In genomic region chr5:177471610-177472356, GRCh38 we compare ENCODE assay signal across 8 cellular contexts. TPM values are rescaled to one million over a fixed set of nuclear protein-coding genes. Genes with fewer than 3 reads are reported as not detected.
A peak's percentile ranks its signal among the peaks of the same experiment; 100 is the strongest.
DNase-seq lines count a peak whose midpoint lies in the region; ATAC-seq and TF ChIP-seq lines count a peak whose summit lies in the region.

No MANE protein-coding gene starts in this region.

- H3K4me1 ChIP-seq in cardiac muscle cell (ENCODE audit: low read depth) (peaks cover 9% of the 10 kb centered on the region), smooth muscle cell (ENCODE audit: low read depth) (peaks cover 27% of the 10 kb centered on the region)

- no peaks in the 10 kb centered on the region for H3K36me3 ChIP-seq in GM06990 (ENCODE audit: control insufficient read depth, insufficient read depth, low read length)
- H3K36me3 ChIP-seq in cardiac muscle cell = peaks cover 13% of the 10 kb centered on the region
- H3K36me3 ChIP-seq in smooth muscle cell (ENCODE audit: low read depth) = no peaks in the 10 kb centered on the region

- TF ChIP-seq CTCF in GM06990 (IDR thresholded peaks at IDR 0.05; ENCODE audit: insufficient read depth, low read length, poor library complexity, severe bottlenecking) (no peak), WI38 (IDR thresholded peaks at IDR 0.05; ENCODE audit: low read depth, low read length) (no peak), cardiac muscle cell (IDR thresholded peaks at IDR 0.05; ENCODE audit: low read depth, low read length) (no peak), smooth muscle cell (IDR thresholded peaks at IDR 0.05; ENCODE audit: borderline replicate concordance, insufficient read depth, poor library complexity, severe bottlenecking) (no peak), GM13976 (IDR thresholded peaks at IDR 0.05; ENCODE audit: borderline replicate concordance, control extremely low read depth, extremely low read depth, insufficient read depth, missing control alignments) (no peak)

- in situ Hi-C loops in GM13976 (cut with MboI; ENCODE audit: low sequenced_read_pairs, unreplicated experiment) = no loop called here

- H3K27me3 ChIP-seq in GM06990 (replicated peaks; ENCODE audit: control insufficient read depth, insufficient read depth, low read length) = no peaks in the 10 kb centered on the region; the same call in none of the 2 replicates
- no peaks in the 10 kb centered on the region for H3K27me3 ChIP-seq in cardiac muscle cell
- H3K27me3 ChIP-seq in smooth muscle cell (ENCODE audit: low read depth) = no peaks in the 10 kb centered on the region

- H3K9ac ChIP-seq in smooth muscle cell (ENCODE audit: low read depth) = peak overlapping the region; percentile 91

- peaks cover 50% of the 10 kb centered on the region for H3K79me2 ChIP-seq in smooth muscle cell (ENCODE audit: low read depth)

- H3K27ac ChIP-seq in cardiac muscle cell (no peak overlapping the region), smooth muscle cell (ENCODE audit: low read depth) (peak overlapping the region; percentile 68)

- peak overlapping the region; percentile 62 for H3K4me3 ChIP-seq in GM06990 (replicated peaks; ENCODE audit: low read depth, low read length)
- peak overlapping the region; percentile 80 for H3K4me3 ChIP-seq in WI38 (ENCODE audit: low read depth, low read length)
- peak overlapping the region; percentile 100 for H3K4me3 ChIP-seq in cardiac muscle cell
- H3K4me3 ChIP-seq in smooth muscle cell = peak overlapping the region; percentile 89

- peaks cover 26% of the 10 kb centered on the region for H3F3A ChIP-seq in smooth muscle cell (ENCODE audit: low read depth)

- H3K4me2 ChIP-seq in smooth muscle cell = peak overlapping the region; percentile 98

- H2AFZ ChIP-seq in smooth muscle cell (ENCODE audit: low read depth) = no peak overlapping the region

- ATAC-seq in HG02970 (IDR thresholded peaks at IDR 0.05; ENCODE audit: low FRiP score, unreplicated experiment) (no peak), GM18867 (IDR thresholded peaks at IDR 0.05; ENCODE audit: unreplicated experiment) (no peak), HG03439 (IDR thresholded peaks at IDR 0.05; ENCODE audit: unreplicated experiment) (no peak)

- 54% methylated on average over 13 of the region's 14 CpGs for WGBS in smooth muscle cell (ENCODE audit: low lambda C conversion rate)

- no peaks in the 10 kb centered on the region for H3K9me3 ChIP-seq in cardiac muscle cell (ENCODE audit: low read depth)
- H3K9me3 ChIP-seq in smooth muscle cell (replicated peaks; ENCODE audit: low read depth) = no peaks in the 10 kb centered on the region

- DNase-seq in GM06990 (ENCODE audit: extremely low read depth, insufficient read length) = no peak
- DNase-seq in cardiac muscle cell (ENCODE audit: low read depth in 1 of 2, low spot score in 1 of 2) = peak in 1 of 2 donors; percentile 52
- no peak for DNase-seq in smooth muscle cell (lab: John Stamatoyannopoulos, UW; ENCODE audit: unreplicated experiment)
- DNase-seq in GM13976 (ENCODE audit: low spot score) = no peak

- H4K20me1 ChIP-seq in smooth muscle cell (ENCODE audit: low read depth) = peaks cover 61% of the 10 kb centered on the region

RNA-seq across cellular contexts. Expression of gene DBN1, which starts 1.7 kb away (rescaled TPM):
- total RNA-seq in cardiac muscle cell (258 and 295 TPM in 2 replicates), smooth muscle cell (116 and 121 TPM in 2 replicates)
- polyA plus RNA-seq in cardiac muscle cell (147 and 185 TPM in 2 replicates), smooth muscle cell (194 and 202 TPM in 2 replicates)

RNA-seq across cellular contexts. Expression of gene PRR7, which starts 25.2 kb away (rescaled TPM):
- total RNA-seq in cardiac muscle cell (26.4 and 29.0 TPM in 2 replicates), smooth muscle cell (6.5 and 6.7 TPM in 2 replicates)
- polyA plus RNA-seq in cardiac muscle cell (27.1 and 29.2 TPM in 2 replicates), smooth muscle cell (31.9 and 33.6 TPM in 2 replicates)

RNA-seq across cellular contexts. Expression of gene PDLIM7, which starts 25.6 kb away (rescaled TPM):
- 165 and 255 TPM in 2 replicates for total RNA-seq in cardiac muscle cell
- polyA plus RNA-seq in cardiac muscle cell = 328 and 537 TPM in 2 replicates
- 172 and 235 TPM in 2 replicates for total RNA-seq in smooth muscle cell
- 511 and 635 TPM in 2 replicates for polyA plus RNA-seq in smooth muscle cell

RNA-seq across cellular contexts. Expression of gene DOK3, which starts 37.8 kb away (rescaled TPM):
- 2.4 and 6.0 TPM in 2 replicates for total RNA-seq in cardiac muscle cell
- polyA plus RNA-seq in cardiac muscle cell = 0.95 and 3.7 TPM in 2 replicates
- 0.58 and 1.5 TPM in 2 replicates for total RNA-seq in smooth muscle cell
- 1.4 and 3.5 TPM in 2 replicates for polyA plus RNA-seq in smooth muscle cell

RNA-seq across cellular contexts. Expression of gene DDX41, which starts 45.0 kb away (rescaled TPM):
- 183 and 223 TPM in 2 replicates for total RNA-seq in cardiac muscle cell
- 107 and 109 TPM in 2 replicates for polyA plus RNA-seq in cardiac muscle cell
- total RNA-seq in smooth muscle cell = 77.2 and 90.0 TPM in 2 replicates
- 72.5 and 80.4 TPM in 2 replicates for polyA plus RNA-seq in smooth muscle cell
